In genomic region chr10:43407576-43408330, GRCh38 we compare ENCODE assay signal across 8 cellular contexts. TPM values are rescaled to one million over a fixed set of nuclear protein-coding genes. Genes with fewer than 3 reads are reported as not detected.
DNase-seq lines count a peak whose midpoint lies in the region; ATAC-seq and TF ChIP-seq lines count a peak whose summit lies in the region.

No MANE protein-coding gene starts in this region.

- peak overlapping the region; percentile 67 to 75 for H3K4me3 ChIP-seq in gastroesophageal sphincter

- H3K27ac Mint-ChIP-seq in activated naive CD4-positive, alpha-beta T cell treated with anti-CD3 and anti-CD28 coated beads for 36 hours = peak overlapping the region; percentile 96

- peak; percentile 47 to 51 for TF ChIP-seq POLR2A in gastroesophageal sphincter (IDR thresholded peaks at IDR 0.05)

- peaks cover 25% of the 10 kb centered on the region for H3K4me1 ChIP-seq in ES-I3 (ENCODE audit: insufficient read depth, low read length)
- H3K4me1 ChIP-seq in gastroesophageal sphincter = peaks cover 7 to 51% (median 30%) of the 10 kb centered on the region in 3 donors

- H3K36me3 ChIP-seq in ES-I3 (ENCODE audit: insufficient read depth, low read length) = no peaks in the 10 kb centered on the region
- peaks cover 0 to 9% of the 10 kb centered on the region in 2 donors for H3K36me3 ChIP-seq in gastroesophageal sphincter

- H3K27ac ChIP-seq in gastroesophageal sphincter (peak overlapping the region; percentile 89 to 99 (median 99)), temporal lobe (ENCODE audit: low read depth, low read length) (peak overlapping the region; percentile 96)

- peaks cover 52% of the 10 kb centered on the region for H3K36me3 Mint-ChIP-seq in activated naive CD4-positive, alpha-beta T cell treated with anti-CD3 and anti-CD28 coated beads for 36 hours (ENCODE audit: low read depth)

- intact Hi-C loops in activated naive CD4-positive, alpha-beta T cell treated with anti-CD3 and anti-CD28 coated beads for 36 hours (cut with micrococcal nuclease) = loop anchor here (1.0 to 10.0 kb wide), 3 partner anchors 10 to 770 kb away; partner anchors contain the start of gene ZNF33B

- ATAC-seq in GM21737 (IDR thresholded peaks at IDR 0.05; ENCODE audit: unreplicated experiment) = peak; percentile 50
- ATAC-seq in gastroesophageal sphincter = peak; percentile 70

- no peaks in the 10 kb centered on the region for H3K27me3 Mint-ChIP-seq in activated naive CD4-positive, alpha-beta T cell treated with anti-CD3 and anti-CD28 coated beads for 36 hours (ENCODE audit: low read depth)

- peaks cover 32% of the 10 kb centered on the region for H3K4me1 Mint-ChIP-seq in activated naive CD4-positive, alpha-beta T cell treated with anti-CD3 and anti-CD28 coated beads for 36 hours (ENCODE audit: low read depth)

- H3K9me3 Mint-ChIP-seq in activated naive CD4-positive, alpha-beta T cell treated with anti-CD3 and anti-CD28 coated beads for 36 hours = no peaks in the 10 kb centered on the region

- peak; percentile 60 for DNase-seq in KG1 (lab: John Stamatoyannopoulos, UW)
- peak; percentile 90 for DNase-seq in SIG-M5 treated with dmso at 0.1 percent for 504 hours (lab: John Stamatoyannopoulos, UW; ENCODE audit: unreplicated experiment)
- DNase-seq in activated naive CD4-positive, alpha-beta T cell treated with anti-CD3 and anti-CD28 coated beads for 36 hours = peak; percentile 94
- peak; percentile 64 for DNase-seq in occipital lobe (lab: John Stamatoyannopoulos, UW)

- WGBS in gastroesophageal sphincter (ENCODE audit: low coverage in 1 of 2), 2 donors = 1 to 2% methylated on average over 38 to 55 of the region's 56 CpGs

- CTCF ChIA-PET in activated naive CD4-positive, alpha-beta T cell treated with anti-CD3 and anti-CD28 coated beads for 36 hours (lab: Charles Lee) = interaction anchor here (0.6 to 1.1 kb wide), 7 partner anchors 11 to 55 kb away, joined by 3 to 6 read pairs (median 3); no protein-coding TSS in a partner anchor

- H3K4me3 Mint-ChIP-seq in activated naive CD4-positive, alpha-beta T cell treated with anti-CD3 and anti-CD28 coated beads for 36 hours = peak overlapping the region; percentile 88

- TF ChIP-seq CTCF in gastroesophageal sphincter (IDR thresholded peaks at IDR 0.05) = peak in 3 of 4 experiments; percentile 47 to 63 (median 58)

- H3K9me3 ChIP-seq in ES-I3 (ENCODE audit: control insufficient read depth, insufficient read depth, low read length) (no peaks in the 10 kb centered on the region), gastroesophageal sphincter (no peaks in the 10 kb centered on the region)

- TF ChIP-seq EP300 in gastroesophageal sphincter (IDR thresholded peaks at IDR 0.05) = no peak

- no peaks in the 10 kb centered on the region for H3K27me3 ChIP-seq in gastroesophageal sphincter

- peak overlapping the region; percentile 69 for H3K9ac ChIP-seq in ES-I3 (ENCODE audit: low read depth, low read length)

RNA-seq across cellular contexts. Expression of gene HNRNPF, which starts 1.2 kb away (rescaled TPM):
- 100 to 1,000 TPM; 379 to 383 TPM for total RNA-seq in activated naive CD4-positive, alpha-beta T cell treated with anti-CD3 and anti-CD28 coated beads for 36 hours
- 100 to 1,000 TPM; 138 to 215 (median 180) TPM for total RNA-seq in gastroesophageal sphincter
- 110 TPM for total RNA-seq in occipital lobe
- total RNA-seq in temporal lobe = 63.4 TPM

RNA-seq across cellular contexts. Expression of gene ZNF487, which starts 29.2 kb away (rescaled TPM):
- total RNA-seq in activated naive CD4-positive, alpha-beta T cell treated with anti-CD3 and anti-CD28 coated beads for 36 hours = 1 to 10 TPM; 2.3 to 2.7 TPM
- total RNA-seq in gastroesophageal sphincter (10 to 100 TPM in 3 of 4 donors, 1 to 10 TPM in 1; 5.1 to 22.4 (median 14.0) TPM), occipital lobe (9.7 TPM), temporal lobe (12.5 TPM)

RNA-seq across cellular contexts. Expression of gene FXYD4, which starts 36.3 kb away (rescaled TPM):
- total RNA-seq in activated naive CD4-positive, alpha-beta T cell treated with anti-CD3 and anti-CD28 coated beads for 36 hours = not detected
- total RNA-seq in gastroesophageal sphincter (not detected), occipital lobe (not detected), temporal lobe (not detected)

Comparison
In these comparisons a context has a peak if more than half of its experiments do, and no peak if none do; other contexts are left out.
1. Peak in every context shown above with its lines: DNase-seq, ATAC-seq, H3K4me3 ChIP-seq and H3K27ac ChIP-seq.